ENCODE assay signal across 12 cellular contexts in the genomic region with DNA sequence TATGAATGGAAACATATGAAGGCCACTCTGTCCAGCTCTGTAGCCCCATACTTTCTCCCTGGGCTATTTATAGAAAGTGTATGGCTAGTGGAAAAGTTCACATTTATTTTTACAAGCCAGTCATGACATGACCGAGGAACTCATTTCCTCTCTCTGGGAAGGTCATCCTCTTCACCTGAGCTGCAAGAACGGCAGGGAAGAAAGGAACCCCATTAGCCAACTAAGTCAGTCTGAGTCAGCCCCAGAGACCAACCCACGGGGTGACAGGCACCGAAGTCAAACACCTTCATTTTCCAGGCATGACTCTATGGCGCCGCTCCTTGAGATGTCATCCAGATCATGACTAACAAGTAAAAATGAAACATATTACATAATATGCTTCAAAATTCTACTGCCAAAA. TPM values are rescaled to one million over a fixed set of nuclear protein-coding genes. Genes with fewer than 3 reads are reported as not detected.
DNase-seq lines count a peak whose midpoint lies in the region; ATAC-seq and TF ChIP-seq lines count a peak whose summit lies in the region.
"Had no signal": no experiment of that assay in that cellular context is flagged by ENCODE, and none has a peak within 500 bp of the region (broad histone marks: within the 10 kb centered on the region; RNA-seq: fewer than 3 reads in every experiment).

No MANE protein-coding gene starts in this region.

- no peak overlapping the region for H3K4ac ChIP-seq in mesendoderm (ENCODE audit: low read depth, low read length)

- no peak for TF ChIP-seq CTCF in MCF 10A (IDR thresholded peaks at IDR 0.05; ENCODE audit: unreplicated experiment)
- no peak for TF ChIP-seq CTCF in breast epithelium (IDR thresholded peaks at IDR 0.05)
- peak; percentile 44 for TF ChIP-seq CTCF in RWPE2 (IDR thresholded peaks at IDR 0.05; ENCODE audit: poor library complexity, severe bottlenecking)

- no peaks in the 10 kb centered on the region for H3K79me2 ChIP-seq in mesendoderm (ENCODE audit: control insufficient read depth, insufficient read depth, low read length)

- H3K27ac ChIP-seq in breast epithelium = no peak overlapping the region
- no peak overlapping the region for H3K27ac ChIP-seq in RWPE2 (ENCODE audit: poor library complexity, severe bottlenecking)
- no peak overlapping the region for H3K27ac ChIP-seq in mesendoderm (ENCODE audit: low read depth, low read length)

- H3K4me1 Mint-ChIP-seq in MCF 10A (ENCODE audit: insufficient read depth, unreplicated experiment) = peaks cover 5% of the 10 kb centered on the region
- H3K4me1 Mint-ChIP-seq in stimulated activated effector memory CD8-positive, alpha-beta T cell treated with anti-CD3 and anti-CD28 coated beads, Interleukin-12 subunit alpha, Interleukin-12 subunit beta, amount 100 ng/mL, for 72 hours = peaks cover 13% of the 10 kb centered on the region

- no peak overlapping the region for H4K5ac ChIP-seq in mesendoderm (ENCODE audit: low read length)

- no peak overlapping the region for H4K8ac ChIP-seq in mesendoderm (ENCODE audit: low read depth, low read length)

- POLR2A ChIA-PET in MCF 10A (lab: Yijun Ruan, JAX) = interaction anchor here (0.7 to 2.0 kb wide), 8 partner anchors 19 to 379 kb away, joined by 3 to 8 read pairs (median 4); a partner anchor contains a TSS

- H3K4me1 ChIP-seq in breast epithelium (no peaks in the 10 kb centered on the region), RWPE2 (ENCODE audit: insufficient read depth, poor library complexity, severe bottlenecking) (peaks cover 10% of the 10 kb centered on the region), mesendoderm (ENCODE audit: control insufficient read depth, low read depth, low read length) (no peaks in the 10 kb centered on the region)

- H3K23ac ChIP-seq in mesendoderm (ENCODE audit: low read length) = no peak overlapping the region

- intact Hi-C loops in MCF 10A (cut with micrococcal nuclease) (no loop called here), breast epithelium (cut with DNase I; ENCODE audit: low total_unique reads) (no loop called here), Right ventricle myocardium superior (cut with DNase I) (no loop called here)

- H2BK120ac ChIP-seq in mesendoderm (ENCODE audit: low read depth, low read length) = no peak overlapping the region

- H3K27me3 ChIP-seq in breast epithelium = peaks cover under 1 to 32% of the 10 kb centered on the region in 2 donors
- peaks cover 3% of the 10 kb centered on the region for H3K27me3 ChIP-seq in RWPE2 (ENCODE audit: insufficient read depth, poor library complexity, severe bottlenecking)
- peaks cover 5% of the 10 kb centered on the region for H3K27me3 ChIP-seq in mesendoderm (ENCODE audit: insufficient read depth, low read length, poor library complexity)

- DNase-seq in MCF 10A (ENCODE audit: unreplicated experiment) (peak; percentile 93), breast epithelium (ENCODE audit: low spot score in 2 of 2) (no peak), RWPE2 (ENCODE audit: low spot score) (peak; percentile 90), Right ventricle myocardium superior (no peak), mesendoderm (no peak), H4 (ENCODE audit: low spot score) (no peak), DMS79 treated with DMSO at 0.1 percent for 48 hours (lab: John Stamatoyannopoulos, UW) (no peak)
- no peak for DNase-seq in stimulated activated effector memory CD8-positive, alpha-beta T cell treated with anti-CD3 and anti-CD28 coated beads, Interleukin-12 subunit alpha, Interleukin-12 subunit beta, amount 100 ng/mL, for 72 hours (ENCODE audit: low spot score in 2 of 2)
- DNase-seq: activated gamma-delta T cell; effector CD8-positive, alpha-beta T cell; immature natural killer cell had no signal

- H3K56ac ChIP-seq in mesendoderm (ENCODE audit: low read length) = no peak overlapping the region

- no peak overlapping the region for H2BK5ac ChIP-seq in mesendoderm (ENCODE audit: low read length)

- peaks cover 16% of the 10 kb centered on the region for H3K27me3 Mint-ChIP-seq in MCF 10A (ENCODE audit: insufficient read depth, unreplicated experiment)

- H3K9ac ChIP-seq in mesendoderm (ENCODE audit: low read length) = no peak overlapping the region

- no CpG with 5 or more reads among the region's 6 CpGs for WGBS in mesendoderm (ENCODE audit: extremely low coverage, insufficient coverage, low lambda C conversion rate)

- no peak for TF ChIP-seq POLR2A in breast epithelium (IDR thresholded peaks at IDR 0.05)

- H3K9me3 ChIP-seq in breast epithelium = no peaks in the 10 kb centered on the region
- no peaks in the 10 kb centered on the region for H3K9me3 ChIP-seq in RWPE2 (ENCODE audit: severe bottlenecking)

- no peaks in the 10 kb centered on the region for H3K9me3 Mint-ChIP-seq in MCF 10A (ENCODE audit: unreplicated experiment)
- H3K9me3 Mint-ChIP-seq in stimulated activated effector memory CD8-positive, alpha-beta T cell treated with anti-CD3 and anti-CD28 coated beads, Interleukin-12 subunit alpha, Interleukin-12 subunit beta, amount 100 ng/mL, for 72 hours = no peaks in the 10 kb centered on the region

- H3K36me3 ChIP-seq in breast epithelium = no peaks in the 10 kb centered on the region
- H3K36me3 ChIP-seq in RWPE2 (ENCODE audit: low read depth) = no peaks in the 10 kb centered on the region
- no peaks in the 10 kb centered on the region for H3K36me3 ChIP-seq in mesendoderm (ENCODE audit: control insufficient read depth, insufficient read depth, low read length)

- H3K4me3 Mint-ChIP-seq in MCF 10A (ENCODE audit: unreplicated experiment) = no peak overlapping the region
- H3K4me3 Mint-ChIP-seq in stimulated activated effector memory CD8-positive, alpha-beta T cell treated with anti-CD3 and anti-CD28 coated beads, Interleukin-12 subunit alpha, Interleukin-12 subunit beta, amount 100 ng/mL, for 72 hours = no peak overlapping the region
- H3K4me3 Mint-ChIP-seq: immature natural killer cell had no signal

- H3K4me3 ChIP-seq in breast epithelium (no peak overlapping the region), RWPE2 (ENCODE audit: severe bottlenecking) (no peak overlapping the region), mesendoderm (ENCODE audit: low read length) (no peak overlapping the region)
- H3K4me3 ChIP-seq: GM12878 had no signal

- H2AK5ac ChIP-seq in mesendoderm (ENCODE audit: low read length) = no peak overlapping the region

- H3K27ac Mint-ChIP-seq in MCF 10A (ENCODE audit: low read depth, unreplicated experiment) = no peak overlapping the region
- H3K27ac Mint-ChIP-seq in stimulated activated effector memory CD8-positive, alpha-beta T cell treated with anti-CD3 and anti-CD28 coated beads, Interleukin-12 subunit alpha, Interleukin-12 subunit beta, amount 100 ng/mL, for 72 hours = no peak overlapping the region
- H3K27ac Mint-ChIP-seq: immature natural killer cell had no signal

- no peaks in the 10 kb centered on the region for H3K36me3 Mint-ChIP-seq in MCF 10A (ENCODE audit: insufficient read depth, unreplicated experiment)
- H3K36me3 Mint-ChIP-seq in stimulated activated effector memory CD8-positive, alpha-beta T cell treated with anti-CD3 and anti-CD28 coated beads, Interleukin-12 subunit alpha, Interleukin-12 subunit beta, amount 100 ng/mL, for 72 hours = no peaks in the 10 kb centered on the region
- H3K36me3 Mint-ChIP-seq: immature natural killer cell had no signal

- H3K4me2 ChIP-seq in mesendoderm (ENCODE audit: low read length) = no peak overlapping the region

- peak; percentile 97 for ATAC-seq in RWPE2 (ENCODE audit: low read depth)
- ATAC-seq in Right ventricle myocardium superior (ENCODE audit: poor library complexity) = peak; percentile 54
- ATAC-seq in stimulated activated effector memory CD8-positive, alpha-beta T cell treated with anti-CD3 and anti-CD28 coated beads, Interleukin-12 subunit alpha, Interleukin-12 subunit beta, amount 100 ng/mL, for 72 hours = peak; percentile 84
- ATAC-seq: GM12878 had no signal

- BruUV-seq in MCF 10A (replicated peaks; lab: Mats Ljungman, UMichigan) = no TSS peak

- H3K79me1 ChIP-seq in mesendoderm (ENCODE audit: low read length) = no peaks in the 10 kb centered on the region

- CTCF ChIA-PET in MCF 10A (lab: Yijun Ruan, JAX) = interaction anchor here (0.8 to 5.3 kb wide), 6 partner anchors 14 to 129 kb away, joined by 3 to 45 read pairs (median 4); no protein-coding TSS in a partner anchor

- no peak overlapping the region for H2BK15ac ChIP-seq in mesendoderm (replicated peaks; ENCODE audit: low read depth)

- no peak overlapping the region for H3K18ac ChIP-seq in mesendoderm (ENCODE audit: low read length)

RNA-seq across cellular contexts. Expression of a gene that starts 4.8 kb away (rescaled TPM):
- not detected in 2 replicates for total RNA-seq in MCF 10A (2022)
- total RNA-seq in breast epithelium = not detected
- 10.6 TPM for total RNA-seq in Right ventricle myocardium superior
- polyA plus RNA-seq in mesendoderm (2013, experiment 1 of 2) = 0.86 TPM
- polyA plus RNA-seq in mesendoderm (2013, experiment 2 of 2) = 1.0 TPM
- total RNA-seq in H4 (2014; rRNA removed; shearing (Covaris generic)) = 0.21 TPM in 1 of 2 replicates, not detected in the other
- total RNA-seq: GM12878 had no signal
- polyA plus RNA-seq: GM12878, immature natural killer cell had no signal

RNA-seq across cellular contexts. Expression of a gene that starts 42.7 kb away (rescaled TPM):
- total RNA-seq in MCF 10A (2022) = 131 and 146 TPM in 2 replicates
- 100 to 1,000 TPM in 1 of 3 donors, 10 to 100 TPM in 2; 79.8 to 122 (median 96.4) TPM for total RNA-seq in breast epithelium
- total RNA-seq in Right ventricle myocardium superior = 39.8 TPM
- polyA plus RNA-seq in mesendoderm (2013, experiment 1 of 2) = 160 TPM
- polyA plus RNA-seq in mesendoderm (2013, experiment 2 of 2) = 159 TPM
- 61.7 and 90.0 TPM in 2 replicates for total RNA-seq in H4 (2014; rRNA removed; shearing (Covaris generic))

Comparison
In these comparisons a context has a peak if more than half of its experiments do, and no peak if none do; other contexts are left out.
1. DNase-seq: peak in MCF 10A (single experiment) and RWPE2 (single experiment); none in breast epithelium (0 of 2), Right ventricle myocardium superior (single experiment), stimulated activated effector memory CD8-positive, alpha-beta T cell treated with anti-CD3 and anti-CD28 coated beads, Interleukin-12 subunit alpha, Interleukin-12 subunit beta, amount 100 ng/mL, for 72 hours (0 of 2), mesendoderm (single experiment), H4 (single experiment) and DMS79 treated with DMSO at 0.1 percent for 48 hours (single experiment).
2. Peak in every context shown above with its lines, with median percentiles within 50 percentile points of each other: ATAC-seq.